In genomic region chr19:48695743-48696352, GRCh38 we compare ENCODE assay signal across 8 cellular contexts. TPM values are rescaled to one million over a fixed set of nuclear protein-coding genes. Genes with fewer than 3 reads are reported as not detected.
DNase-seq lines count a peak whose midpoint lies in the region; ATAC-seq and TF ChIP-seq lines count a peak whose summit lies in the region.

FUT2 (plus strand) TSS chr19:48695971; CDS start chr19:48702957, 6,986 bp downstream.

- H3K79me2 ChIP-seq in mammary epithelial cell (ENCODE audit: insufficient read depth, low read length), result no peaks in the 10 kb centered on the region

- no peak within 1 kb of the TSS for H3K27ac Mint-ChIP-seq in activated naive CD4-positive, alpha-beta T cell treated with anti-CD3 and anti-CD28 coated beads, Interleukin-2, amount 50 U/mL, for 24 hours

- H3K9me3 Mint-ChIP-seq in activated naive CD4-positive, alpha-beta T cell treated with anti-CD3 and anti-CD28 coated beads, Interleukin-2, amount 50 U/mL, for 24 hours, result no peaks in the 10 kb centered on the region

- H3K4me1 ChIP-seq in mammary epithelial cell (ENCODE audit: insufficient read depth, low read length) (peaks cover 8% of the 10 kb centered on the region), lung (ENCODE audit: control insufficient read depth in 2 of 2, insufficient read depth in 2 of 2, low read length in 2 of 2) (peaks cover 0 to 5% of the 10 kb centered on the region in 2 donors)

- no peaks in the 10 kb centered on the region for H4K20me1 ChIP-seq in mammary epithelial cell (ENCODE audit: insufficient read depth, low read length)

- no peak for DNase-seq in activated naive CD4-positive, alpha-beta T cell treated with Interleukin-2 at 50 U/mL for 16 hours
- DNase-seq in mammary epithelial cell, result no peak
- DNase-seq in lung (ENCODE audit: low spot score), result no peak
- peak; percentile 74 for DNase-seq in ureter (ENCODE audit: low spot score)
- no peak for DNase-seq in EL
- DNase-seq in NCI-H82 treated with DMSO at 0.1 percent for 48 hours (lab: John Stamatoyannopoulos, UW; ENCODE audit: unreplicated experiment), result no peak

- no TSS peak for BruUV-seq in mammary epithelial cell (replicated peaks; lab: Mats Ljungman, UMichigan)

- H3K9me3 ChIP-seq in mammary epithelial cell (replicated peaks; ENCODE audit: insufficient read depth, low read length), result no peaks in the 10 kb centered on the region
- H3K9me3 ChIP-seq in lung (ENCODE audit: control insufficient read depth in 2 of 2, insufficient read depth in 1 of 2, low read length in 1 of 2), result no peaks in the 10 kb centered on the region

- H3K27me3 ChIP-seq in mammary epithelial cell (ENCODE audit: insufficient read depth, low read length), result peaks cover 4% of the 10 kb centered on the region
- H3K27me3 ChIP-seq in lung (ENCODE audit: control insufficient read depth, insufficient read depth), result no peaks in the 10 kb centered on the region

- peaks cover 2% of the 10 kb centered on the region for H3K36me3 Mint-ChIP-seq in activated naive CD4-positive, alpha-beta T cell treated with anti-CD3 and anti-CD28 coated beads, Interleukin-2, amount 50 U/mL, for 24 hours

- H3K4me3 ChIP-seq in mammary epithelial cell (replicated peaks in 1 of 3; ENCODE audit: insufficient read depth in 1 of 3, low read depth in 2 of 3, low read length in 3 of 3) (no peak within 1 kb of the TSS), lung (peak within 1 kb of the TSS; percentile 6)

- in situ Hi-C loops in mammary epithelial cell (cut with MboI; ENCODE audit: low sequenced_read_pairs in 2 of 2), result no loop called here

- H3K9ac ChIP-seq in mammary epithelial cell (ENCODE audit: insufficient read depth, low read length), result no peak within 1 kb of the TSS

- H3K27ac ChIP-seq in mammary epithelial cell (ENCODE audit: insufficient read depth, low read depth, low read length) (no peak within 1 kb of the TSS), lung (ENCODE audit: low read depth in 1 of 2, low read length in 1 of 2) (peak within 1 kb of the TSS in 1 of 2 donors; percentile 26)

- H3K27me3 Mint-ChIP-seq in activated naive CD4-positive, alpha-beta T cell treated with anti-CD3 and anti-CD28 coated beads, Interleukin-2, amount 50 U/mL, for 24 hours, result peaks cover 7% of the 10 kb centered on the region

- peaks cover 11% of the 10 kb centered on the region for H3K4me1 Mint-ChIP-seq in activated naive CD4-positive, alpha-beta T cell treated with anti-CD3 and anti-CD28 coated beads, Interleukin-2, amount 50 U/mL, for 24 hours

- TF ChIP-seq CTCF in mammary epithelial cell (conservative IDR thresholded peaks at IDR 0.05 in 1 of 2, IDR thresholded peaks at IDR 0.05 in 1 of 2; ENCODE audit: extremely low read depth in 1 of 2, insufficient read depth in 1 of 2, low read depth in 1 of 2, low read length in 2 of 2) (no peak), lung (IDR thresholded peaks at IDR 0.05; ENCODE audit: control extremely low read depth, extremely low read depth) (no peak)

- CTCF ChIA-PET in mammary epithelial cell (lab: Charles Lee; ENCODE audit: low non-redundant PET), result no interaction called here

- intact Hi-C loops in mammary epithelial cell (cut with micrococcal nuclease), result no loop called here

- peak within 1 kb of the TSS; percentile 41 for H3K4me2 ChIP-seq in mammary epithelial cell (ENCODE audit: insufficient read depth, low read depth, low read length)

- WGBS in mammary epithelial cell (ENCODE audit: low coverage, missing lambda C conversion rate), result 70% methylated on average over 5 of the region's 16 CpGs
- WGBS in lung, 2 donors, result 43 to 50% methylated on average over 16 of the region's 16 CpGs

- H2AFZ ChIP-seq in mammary epithelial cell (ENCODE audit: low read depth, low read length), result peak within 1 kb of the TSS; percentile 57

- no peak for ATAC-seq in lung (ENCODE audit: insufficient read depth, low FRiP score)
- no peak for ATAC-seq in GM21786 (IDR thresholded peaks at IDR 0.05; ENCODE audit: unreplicated experiment)

- dilution Hi-C loops in mammary epithelial cell (cut with HindIII; ENCODE audit: low sequenced_read_pairs), result no loop called here

- no peaks in the 10 kb centered on the region for H3K36me3 ChIP-seq in mammary epithelial cell (ENCODE audit: insufficient read depth, low read length)
- H3K36me3 ChIP-seq in lung (ENCODE audit: control insufficient read depth in 2 of 2, insufficient read depth in 2 of 2, low read length in 2 of 2), result no peaks in the 10 kb centered on the region

- peak within 1 kb of the TSS; percentile 39 for H3K4me3 Mint-ChIP-seq in activated naive CD4-positive, alpha-beta T cell treated with anti-CD3 and anti-CD28 coated beads, Interleukin-2, amount 50 U/mL, for 24 hours

RNA-seq across cellular contexts. Expression of gene FUT2, which starts in this region (rescaled TPM):
- total RNA-seq in mammary epithelial cell (under 1 TPM in 1 of 2 donors, not detected in 1; 0.33 TPM), lung (1 to 10 TPM in 1 of 2 donors, under 1 TPM in 1; 0.40 to 5.6 TPM), ureter (35.4 TPM)
- polyA plus RNA-seq in mammary epithelial cell (0.06 TPM), lung (1 to 10 TPM; 4.4 to 6.5 TPM)
- polyA minus RNA-seq in mammary epithelial cell, result not detected
